ENCODE assay signal across 23 cellular contexts in the genomic region with DNA sequence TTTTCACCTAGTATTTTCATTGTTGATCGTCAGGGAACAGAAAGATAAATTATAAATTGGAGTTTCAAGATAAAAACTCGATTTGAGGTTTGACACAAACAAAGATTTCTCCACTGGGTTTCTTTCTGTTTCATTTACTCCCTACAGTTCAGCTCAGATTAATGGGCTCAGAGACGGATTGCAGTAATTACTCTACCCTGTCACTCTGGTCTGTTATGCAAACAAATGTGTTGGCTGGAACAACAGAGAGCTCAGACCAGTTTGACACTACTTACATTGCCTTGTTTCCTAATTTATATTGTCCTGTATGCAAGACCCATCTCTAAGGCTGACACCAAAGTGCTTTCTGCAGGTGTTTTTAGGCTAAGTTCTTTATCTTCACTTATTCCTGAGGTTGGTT.
"Had no signal": no experiment of that assay in that cellular context is flagged by ENCODE, and none has a peak within 500 bp of the region (broad histone marks: within the 10 kb centered on the region; RNA-seq: fewer than 3 reads in every experiment).

No MANE protein-coding gene starts in this region.

- H3K4me1 ChIP-seq: colonic mucosa, prostate gland, right atrium auricular region, tibial nerve, uterus had no signal

- H3K4me1 Mint-ChIP-seq: activated B cell treated with CpG ODN at 0.5 μM for 24 hours; activated naive CD8-positive, alpha-beta T cell treated with anti-CD3 and anti-CD28 coated beads for 36 hours had no signal

- H3K4me3 Mint-ChIP-seq: activated B cell treated with CpG ODN at 0.5 μM for 24 hours; activated CD4-positive, alpha-beta memory T cell treated with anti-CD3 and anti-CD28 coated beads for 36 hours; activated naive CD8-positive, alpha-beta T cell treated with anti-CD3 and anti-CD28 coated beads for 36 hours; activated T-helper 1 cell treated with anti-CD3 and anti-CD28 coated beads, Interleukin-12 subunit alpha, Interleukin-12 subunit beta, Interleukin-2, Interleukin-4 antibody, amounts not matched to agents 30 ng/mL and 10 ng/mL and 1 ng/mL, durations not matched to agents 14 hours and 24 hours and 36 hours; nephron; T-helper 2 cell treated with Interferon-gamma antibody and Interleukin-4, amounts not matched to agents 5 μg/mL and 100 μg/mL, for 36 hours had no signal

- H3K27me3 Mint-ChIP-seq: activated B cell treated with CpG ODN at 0.5 μM for 24 hours; activated CD4-positive, alpha-beta memory T cell treated with anti-CD3 and anti-CD28 coated beads for 36 hours; activated naive CD8-positive, alpha-beta T cell treated with anti-CD3 and anti-CD28 coated beads for 36 hours; brain had no signal

- H3K9me3 Mint-ChIP-seq: activated B cell treated with CpG ODN at 0.5 μM for 24 hours; activated CD4-positive, alpha-beta memory T cell treated with anti-CD3 and anti-CD28 coated beads for 36 hours; activated T-helper 1 cell treated with anti-CD3 and anti-CD28 coated beads, Interleukin-12 subunit alpha, Interleukin-12 subunit beta, Interleukin-2, Interleukin-4 antibody, amounts not matched to agents 30 ng/mL and 10 ng/mL and 1 ng/mL, durations not matched to agents 14 hours and 24 hours and 36 hours; T-helper 2 cell treated with Interferon-gamma antibody and Interleukin-4, amounts not matched to agents 5 μg/mL and 100 μg/mL, for 36 hours had no signal

- ATAC-seq: left lobe of liver; stimulated activated naive CD8-positive, alpha-beta T cell treated with anti-CD3 and anti-CD28 coated beads, Interleukin-15, Interleukin-2, amounts not matched to agents 100 U/mL and 50 U/mL, for 24 hours had no signal

- H3K36me3 ChIP-seq: colonic mucosa, prostate gland, right atrium auricular region, tibial nerve, uterus had no signal

- H3K4me3 ChIP-seq: colonic mucosa, lung, prostate gland, right atrium auricular region, tibial nerve, uterus had no signal

- H3K9me3 ChIP-seq: colonic mucosa, prostate gland, right atrium auricular region, tibial nerve, uterus had no signal

- H3K27ac ChIP-seq: colonic mucosa, prostate gland, right atrium auricular region, tibial nerve, uterus had no signal

- DNase-seq: activated B cell treated with CpG ODN at 0.5 μM for 24 hours; activated CD4-positive, alpha-beta memory T cell treated with anti-CD3 and anti-CD28 coated beads for 36 hours; activated CD4-positive, alpha-beta T cell treated with anti-CD3 and anti-CD28 coated beads for 4 hours; activated naive CD8-positive, alpha-beta T cell treated with anti-CD3 and anti-CD28 coated beads for 36 hours; activated T-cell treated with anti-CD3 and anti-CD28 coated beads for 4 hours; amniotic stem cell; central memory CD4-positive, alpha-beta T cell; colonic mucosa; erythroblast; foreskin melanocyte; stimulated activated CD4-positive, alpha-beta T cell treated with anti-CD3 and anti-CD28 coated beads, Interleukin-2, amount 100 ng/mL, for 24 hours; stimulated activated naive CD8-positive, alpha-beta T cell treated with anti-CD3 and anti-CD28 coated beads, Interleukin-15, Interleukin-2, amounts not matched to agents 100 U/mL and 50 U/mL, for 24 hours; substantia nigra; uterus had no signal

- H3K27ac Mint-ChIP-seq: activated B cell treated with CpG ODN at 0.5 μM for 24 hours; activated CD4-positive, alpha-beta memory T cell treated with anti-CD3 and anti-CD28 coated beads for 36 hours; activated naive CD8-positive, alpha-beta T cell treated with anti-CD3 and anti-CD28 coated beads for 36 hours; activated T-helper 1 cell treated with anti-CD3 and anti-CD28 coated beads, Interleukin-12 subunit alpha, Interleukin-12 subunit beta, Interleukin-2, Interleukin-4 antibody, amounts not matched to agents 30 ng/mL and 10 ng/mL and 1 ng/mL, durations not matched to agents 14 hours and 24 hours and 36 hours; nephron; T-helper 2 cell treated with Interferon-gamma antibody and Interleukin-4, amounts not matched to agents 5 μg/mL and 100 μg/mL, for 36 hours had no signal

- H3K27me3 ChIP-seq: colonic mucosa, right atrium auricular region, tibial nerve, uterus had no signal

- H3K36me3 Mint-ChIP-seq: activated CD4-positive, alpha-beta memory T cell treated with anti-CD3 and anti-CD28 coated beads for 36 hours; activated naive CD8-positive, alpha-beta T cell treated with anti-CD3 and anti-CD28 coated beads for 36 hours; brain had no signal
